In the genomic region with DNA sequence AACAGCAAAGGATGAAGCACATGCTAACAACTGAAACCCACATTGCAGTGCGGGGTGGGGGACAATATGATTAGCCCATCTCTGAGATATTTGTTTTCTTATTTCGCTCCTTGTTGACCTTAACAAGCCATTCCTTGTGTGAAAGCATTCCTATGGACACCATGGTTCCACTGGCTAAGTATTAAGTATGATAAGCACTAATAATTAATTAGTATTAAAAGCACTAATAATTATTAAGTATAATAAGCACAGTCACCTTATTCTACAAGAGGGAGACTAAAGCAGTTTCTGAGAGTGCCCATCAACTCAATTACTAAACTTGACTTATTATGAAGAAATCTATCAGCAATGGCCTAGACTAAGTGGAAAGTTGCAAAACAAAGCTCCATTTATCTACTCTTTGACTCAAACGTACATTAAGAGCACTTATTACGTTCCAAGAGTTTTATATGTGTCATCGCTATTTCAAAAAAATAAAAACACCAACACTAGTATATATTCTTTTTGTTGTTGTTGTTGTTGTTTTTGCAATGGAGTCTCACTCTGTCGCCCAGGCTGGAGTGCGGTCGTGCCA, we compare ENCODE assay signal across 1 cellular context.
TF ChIP-seq lines count a peak whose summit lies in the region.

No MANE protein-coding gene starts in this region.

TF ChIP-seq in IMR-90, 13 proteins besides CTCF, POLR2A, EP300 and RAD21:
- TF ChIP-seq RFX5 (IDR thresholded peaks at IDR 0.05; ENCODE audit: low read depth, low read length) (no peak), MAFK (IDR thresholded peaks at IDR 0.05; ENCODE audit: low read depth, low read length) (no peak), BHLHE40 (IDR thresholded peaks at IDR 0.05; ENCODE audit: low read depth, low read length) (no peak), RCOR1 (IDR thresholded peaks at IDR 0.05; ENCODE audit: insufficient replicate concordance, low read length) (no peak), MXI1 (IDR thresholded peaks at IDR 0.05; ENCODE audit: borderline replicate concordance, low read depth, low read length) (no peak), CEBPB (IDR thresholded peaks at IDR 0.05; ENCODE audit: low read depth, low read length) (no peak), NFE2L2 (IDR thresholded peaks at IDR 0.05; ENCODE audit: low read depth, low read length) (no peak), MAZ (IDR thresholded peaks at IDR 0.05; ENCODE audit: borderline replicate concordance, low read depth, low read length) (no peak)
- TF ChIP-seq, protein P1, sequence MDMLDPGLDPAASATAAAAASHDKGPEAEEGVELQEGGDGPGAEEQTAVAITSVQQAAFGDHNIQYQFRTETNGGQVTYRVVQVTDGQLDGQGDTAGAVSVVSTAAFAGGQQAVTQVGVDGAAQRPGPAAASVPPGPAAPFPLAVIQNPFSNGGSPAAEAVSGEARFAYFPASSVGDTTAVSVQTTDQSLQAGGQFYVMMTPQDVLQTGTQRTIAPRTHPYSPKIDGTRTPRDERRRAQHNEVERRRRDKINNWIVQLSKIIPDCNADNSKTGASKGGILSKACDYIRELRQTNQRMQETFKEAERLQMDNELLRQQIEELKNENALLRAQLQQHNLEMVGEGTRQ (IDR thresholded peaks at IDR 0.05; ENCODE audit: low read depth, low read length) = no peak
- TF ChIP-seq, protein P2, sequence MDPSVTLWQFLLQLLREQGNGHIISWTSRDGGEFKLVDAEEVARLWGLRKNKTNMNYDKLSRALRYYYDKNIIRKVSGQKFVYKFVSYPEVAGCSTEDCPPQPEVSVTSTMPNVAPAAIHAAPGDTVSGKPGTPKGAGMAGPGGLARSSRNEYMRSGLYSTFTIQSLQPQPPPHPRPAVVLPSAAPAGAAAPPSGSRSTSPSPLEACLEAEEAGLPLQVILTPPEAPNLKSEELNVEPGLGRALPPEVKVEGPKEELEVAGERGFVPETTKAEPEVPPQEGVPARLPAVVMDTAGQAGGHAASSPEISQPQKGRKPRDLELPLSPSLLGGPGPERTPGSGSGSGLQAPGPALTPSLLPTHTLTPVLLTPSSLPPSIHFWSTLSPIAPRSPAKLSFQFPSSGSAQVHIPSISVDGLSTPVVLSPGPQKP (IDR thresholded peaks at IDR 0.05; ENCODE audit: borderline replicate concordance, low read depth, low read length) = no peak
